Comparison of ENCODE assay signal across 27 cellular contexts in the genomic region with DNA sequence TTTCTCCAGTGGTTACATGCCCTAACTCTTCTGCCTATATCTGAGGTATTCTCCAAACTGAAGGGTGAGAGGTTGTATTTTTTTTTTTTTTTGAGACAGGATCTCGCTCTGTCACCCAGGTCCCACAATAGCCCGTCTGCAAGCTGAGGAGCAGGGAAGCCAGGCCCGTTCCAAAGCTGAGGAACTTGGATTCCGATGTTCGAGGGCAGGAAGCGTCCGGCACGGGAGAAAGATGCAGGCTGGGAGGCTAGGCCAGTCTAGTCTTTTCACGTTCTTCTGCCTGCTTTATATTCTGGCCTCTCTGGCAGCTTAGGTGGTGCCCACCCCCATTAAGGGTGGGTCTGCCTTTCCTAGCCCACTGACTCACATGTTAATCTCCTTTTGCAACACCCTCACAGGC.
"Had no signal": no experiment of that assay in that cellular context is flagged by ENCODE, and none has a peak within 500 bp of the region (broad histone marks: within the 10 kb centered on the region; RNA-seq: fewer than 3 reads in every experiment).

No MANE protein-coding gene starts in this region.

- H3K27me3 Mint-ChIP-seq: activated CD8-positive, alpha-beta memory T cell treated with anti-CD3 and anti-CD28 coated beads, Interleukin-2, amount 10 ng/mL, durations not matched to agents 7 days and 5 days; activated naive CD8-positive, alpha-beta T cell treated with anti-CD3 and anti-CD28 coated beads, Interleukin-2, amount 10 ng/mL, durations not matched to agents 7 days and 5 days; T-cell had no signal

- H3K9ac ChIP-seq: KMS-11 had no signal

- H3K9me3 ChIP-seq: adrenal gland had no signal

- H3K27ac ChIP-seq: adrenal gland, KMS-11, SK-N-MC had no signal

- H3K27ac Mint-ChIP-seq: activated CD8-positive, alpha-beta memory T cell treated with anti-CD3 and anti-CD28 coated beads, Interleukin-2, amount 10 ng/mL, durations not matched to agents 7 days and 5 days; activated naive CD8-positive, alpha-beta T cell treated with anti-CD3 and anti-CD28 coated beads, Interleukin-2, amount 10 ng/mL, durations not matched to agents 7 days and 5 days; activated T-helper 2 cell treated with anti-CD3 and anti-CD28 coated beads, Interferon-gamma antibody, Interleukin-2, Interleukin-4, amounts not matched to agents 10 μg/mL and 5 μg/mL and 100 μg/mL, durations not matched to agents 14 hours and 24 hours and 36 hours had no signal

- H3K4me3 Mint-ChIP-seq: activated CD8-positive, alpha-beta memory T cell treated with anti-CD3 and anti-CD28 coated beads, Interleukin-2, amount 10 ng/mL, durations not matched to agents 7 days and 5 days; activated naive CD8-positive, alpha-beta T cell treated with anti-CD3 and anti-CD28 coated beads, Interleukin-2, amount 10 ng/mL, durations not matched to agents 7 days and 5 days; T-cell had no signal

- DNase-seq: activated CD4-positive, alpha-beta T cell treated with anti-CD3 and anti-CD28 coated beads for 48 hours; activated CD4-positive, alpha-beta T cell treated with anti-CD3 and anti-CD28 coated beads, Interleukin-2, amount 50 U/mL, for 48 hours; activated CD8-positive, alpha-beta memory T cell treated with anti-CD3 and anti-CD28 coated beads, Interleukin-2, amount 10 ng/mL, durations not matched to agents 7 days and 5 days; activated gamma-delta T cell treated with Interleukin-2 at 50 U/mL for 16 hours; activated naive CD8-positive, alpha-beta T cell treated with anti-CD3 and anti-CD28 coated beads, Interleukin-2, amount 10 ng/mL, durations not matched to agents 7 days and 5 days; activated T-cell treated with anti-CD3 and anti-CD28 coated beads, Interleukin-2, amount 50 U/mL, for 48 hours; adrenal gland; anterior cingulate cortex; cerebellar nuclear complex; MV-4-11; NCI-H1092 treated with DMSO at 0.1 percent for 48 hours; NCI-H1417 treated with DMSO at 0.1 percent for 48 hours; NCI-H1694; NCI-H2029 treated with DMSO at 0.1 percent for 48 hours; NCI-H345; NCI-H510A; NCI-H526 treated with DMSO at 0.1 percent for 48 hours; NK-92 treated with Interleukin-12 subunit alpha and Interleukin-12 subunit beta, amount 100 ng/mL, for 24 hours; OCI-M1; RPMI8226; T-cell had no signal

- H3K27me3 ChIP-seq: adrenal gland had no signal

- H3K4me3 ChIP-seq: adrenal gland, SK-N-MC had no signal

- ATAC-seq: activated CD4-positive, CD25-positive, alpha-beta regulatory T cell treated with anti-CD3 and anti-CD28 coated beads, Interleukin-2, amount 50 U/mL, for 24 hours; activated CD8-positive, alpha-beta memory T cell treated with anti-CD3 and anti-CD28 coated beads, Interleukin-2, amount 10 ng/mL, durations not matched to agents 7 days and 5 days; Panc1; Right ventricle myocardium inferior; T-cell had no signal

- H3K4me1 Mint-ChIP-seq: activated CD8-positive, alpha-beta memory T cell treated with anti-CD3 and anti-CD28 coated beads, Interleukin-2, amount 10 ng/mL, durations not matched to agents 7 days and 5 days; activated naive CD8-positive, alpha-beta T cell treated with anti-CD3 and anti-CD28 coated beads, Interleukin-2, amount 10 ng/mL, durations not matched to agents 7 days and 5 days; T-cell had no signal

- H3K9me3 Mint-ChIP-seq: activated naive CD8-positive, alpha-beta T cell treated with anti-CD3 and anti-CD28 coated beads, Interleukin-2, amount 10 ng/mL, durations not matched to agents 7 days and 5 days; activated T-helper 2 cell treated with anti-CD3 and anti-CD28 coated beads, Interferon-gamma antibody, Interleukin-2, Interleukin-4, amounts not matched to agents 10 μg/mL and 5 μg/mL and 100 μg/mL, durations not matched to agents 14 hours and 24 hours and 36 hours; T-cell had no signal

- H3K4me1 ChIP-seq: adrenal gland had no signal
